Comparison of ENCODE assay signal across 14 cellular contexts in the genomic region with DNA sequence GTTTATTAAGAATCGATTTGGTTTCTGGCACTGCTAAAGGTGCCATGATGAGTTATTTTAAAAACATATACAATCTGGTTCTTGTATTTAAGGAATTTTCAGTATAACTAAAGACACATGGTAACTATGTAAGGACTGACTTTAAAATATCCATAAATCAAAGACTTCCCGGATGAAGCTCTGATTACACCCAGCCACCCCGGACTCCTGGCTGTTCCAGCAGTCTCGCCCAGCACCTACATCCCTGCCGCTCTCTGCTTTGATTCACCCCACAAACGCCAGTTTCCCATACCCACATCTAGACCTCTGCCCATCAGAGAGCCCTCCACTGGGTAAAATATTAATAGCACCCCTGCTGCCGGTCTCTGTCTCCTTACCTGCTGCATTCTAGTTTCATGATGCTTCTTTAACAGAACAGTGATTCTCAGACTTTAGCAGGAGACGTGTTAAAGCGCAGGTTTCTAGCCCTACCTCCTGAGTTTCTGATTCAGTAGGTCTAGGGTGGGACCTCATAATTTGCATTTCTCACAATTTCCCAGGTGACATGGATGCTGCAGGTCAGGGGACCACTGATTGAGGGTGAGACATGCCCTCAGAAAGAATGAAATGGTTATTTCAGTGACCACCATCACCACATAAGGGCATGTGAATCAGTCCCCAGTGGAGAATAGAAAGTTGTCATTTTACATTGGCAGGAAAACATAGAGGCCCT.
A peak's percentile ranks its signal among the peaks of the same experiment; 100 is the strongest.
DNase-seq lines count a peak whose midpoint lies in the region; ATAC-seq and TF ChIP-seq lines count a peak whose summit lies in the region.
"Had no signal": no experiment of that assay in that cellular context is flagged by ENCODE, and none has a peak within 500 bp of the region (broad histone marks: within the 10 kb centered on the region; RNA-seq: fewer than 3 reads in every experiment).

No MANE protein-coding gene starts in this region.

- peak overlapping the region; percentile 5 for H3K27ac Mint-ChIP-seq in neural crest cell (ENCODE audit: unreplicated experiment)
- no peak overlapping the region for H3K27ac Mint-ChIP-seq in activated CD4-positive, alpha-beta memory T cell treated with anti-CD3 and anti-CD28 coated beads for 36 hours
- H3K27ac Mint-ChIP-seq: activated B cell treated with CpG ODN at 0.5 μM for 24 hours; activated naive CD4-positive, alpha-beta T cell treated with anti-CD3 and anti-CD28 coated beads, Interleukin-2, amount 50 U/mL, for 24 hours; B cell; H9 had no signal

- no peak for TF ChIP-seq CTCF in neural crest cell (conservative IDR thresholded peaks at IDR 0.05)

- POLR2A ChIA-PET in activated CD4-positive, alpha-beta memory T cell treated with anti-CD3 and anti-CD28 coated beads for 36 hours (lab: Charles Lee) = no interaction called here

- DNase-seq in neural crest cell (ENCODE audit: low read depth, low spot score) (no peak), pons (ENCODE audit: low spot score) (no peak)
- no peak for DNase-seq in activated CD4-positive, alpha-beta memory T cell treated with anti-CD3 and anti-CD28 coated beads for 36 hours
- DNase-seq: activated B cell treated with CpG ODN at 0.5 μM for 24 hours, H9, left lung, NCI-H146, NCI-H446 had no signal

- intact Hi-C loops in activated CD4-positive, alpha-beta memory T cell treated with anti-CD3 and anti-CD28 coated beads for 36 hours (cut with micrococcal nuclease) = no loop called here

- H3K4me1 Mint-ChIP-seq in neural crest cell = no peaks in the 10 kb centered on the region
- no peaks in the 10 kb centered on the region for H3K4me1 Mint-ChIP-seq in activated CD4-positive, alpha-beta memory T cell treated with anti-CD3 and anti-CD28 coated beads for 36 hours (ENCODE audit: low read depth)
- H3K4me1 Mint-ChIP-seq: activated B cell treated with CpG ODN at 0.5 μM for 24 hours; activated naive CD4-positive, alpha-beta T cell treated with anti-CD3 and anti-CD28 coated beads, Interleukin-2, amount 50 U/mL, for 24 hours; B cell had no signal

- CTCF ChIA-PET in activated CD4-positive, alpha-beta memory T cell treated with anti-CD3 and anti-CD28 coated beads for 36 hours (lab: Charles Lee) = no interaction called here

- H3K9me3 Mint-ChIP-seq in neural crest cell = no peaks in the 10 kb centered on the region
- H3K9me3 Mint-ChIP-seq in activated CD4-positive, alpha-beta memory T cell treated with anti-CD3 and anti-CD28 coated beads for 36 hours = no peaks in the 10 kb centered on the region
- H3K9me3 Mint-ChIP-seq: activated B cell treated with CpG ODN at 0.5 μM for 24 hours; activated naive CD4-positive, alpha-beta T cell treated with anti-CD3 and anti-CD28 coated beads, Interleukin-2, amount 50 U/mL, for 24 hours; H9 had no signal

- no peaks in the 10 kb centered on the region for H3K27me3 Mint-ChIP-seq in neural crest cell (ENCODE audit: low read depth)
- peaks cover 29% of the 10 kb centered on the region for H3K27me3 Mint-ChIP-seq in activated CD4-positive, alpha-beta memory T cell treated with anti-CD3 and anti-CD28 coated beads for 36 hours
- H3K27me3 Mint-ChIP-seq: activated B cell treated with CpG ODN at 0.5 μM for 24 hours had no signal

- peak; percentile 74 for ATAC-seq in GM19023 (IDR thresholded peaks at IDR 0.05; ENCODE audit: unreplicated experiment)
- ATAC-seq in HG02571 (IDR thresholded peaks at IDR 0.05; ENCODE audit: unreplicated experiment) = peak; percentile 74
- ATAC-seq in HG03432 (IDR thresholded peaks at IDR 0.05; ENCODE audit: unreplicated experiment) = peak; percentile 86
- no peak for ATAC-seq in GM19397 (IDR thresholded peaks at IDR 0.05; ENCODE audit: unreplicated experiment)
- ATAC-seq: left lung had no signal

- H3K4me3 Mint-ChIP-seq in neural crest cell = no peak overlapping the region
- no peak overlapping the region for H3K4me3 Mint-ChIP-seq in activated CD4-positive, alpha-beta memory T cell treated with anti-CD3 and anti-CD28 coated beads for 36 hours
- H3K4me3 Mint-ChIP-seq: activated B cell treated with CpG ODN at 0.5 μM for 24 hours; activated naive CD4-positive, alpha-beta T cell treated with anti-CD3 and anti-CD28 coated beads, Interleukin-2, amount 50 U/mL, for 24 hours; B cell; H9 had no signal

- no peaks in the 10 kb centered on the region for H3K36me3 Mint-ChIP-seq in neural crest cell (ENCODE audit: low read depth)
- no peaks in the 10 kb centered on the region for H3K36me3 Mint-ChIP-seq in activated CD4-positive, alpha-beta memory T cell treated with anti-CD3 and anti-CD28 coated beads for 36 hours
- H3K36me3 Mint-ChIP-seq: activated naive CD4-positive, alpha-beta T cell treated with anti-CD3 and anti-CD28 coated beads, Interleukin-2, amount 50 U/mL, for 24 hours had no signal
